ENCODE assay signal across 11 cellular contexts in genomic region chr2:241111443-241111810, GRCh38. TPM values are rescaled to one million over a fixed set of nuclear protein-coding genes. Genes with fewer than 3 reads are reported as not detected.
DNase-seq lines count a peak whose midpoint lies in the region; ATAC-seq and TF ChIP-seq lines count a peak whose summit lies in the region.
"Had no signal": no experiment of that assay in that cellular context is flagged by ENCODE, and none has a peak within 500 bp of the region (broad histone marks: within the 10 kb centered on the region; RNA-seq: fewer than 3 reads in every experiment).

No MANE protein-coding gene starts in this region.

- CTCF ChIA-PET in activated CD4-positive, alpha-beta memory T cell treated with anti-CD3 and anti-CD28 coated beads for 36 hours (lab: Charles Lee) = no interaction called here

- POLR2A ChIA-PET in activated CD4-positive, alpha-beta memory T cell treated with anti-CD3 and anti-CD28 coated beads for 36 hours (lab: Charles Lee) = interaction anchor here (0.9 to 1.8 kb wide), 2 partner anchors 9 to 38 kb away, joined by 3 to 8 read pairs; partner anchors contain the start of gene MTERF4
- POLR2A ChIA-PET in naive thymus-derived CD8-positive, alpha-beta T cell (lab: Charles Lee) = interaction anchor here (1.0 to 17.2 kb wide), 14 partner anchors 10 to 204 kb away, joined by 3 to 473 read pairs (median 6); partner anchors contain the start of genes HDLBP, MTERF4, PASK and PPP1R7

- peak; percentile 45 for ATAC-seq in GM18511 (IDR thresholded peaks at IDR 0.05; ENCODE audit: unreplicated experiment)
- ATAC-seq in GM21717 (IDR thresholded peaks at IDR 0.05; ENCODE audit: unreplicated experiment) = peak; percentile 37
- ATAC-seq in naive thymus-derived CD8-positive, alpha-beta T cell = peak; percentile 37 to 59
- ATAC-seq: left cardiac atrium had no signal

- no peak overlapping the region for H3K4me3 ChIP-seq in dorsolateral prefrontal cortex

- peaks cover 41% of the 10 kb centered on the region for H3K4me1 Mint-ChIP-seq in activated CD4-positive, alpha-beta memory T cell treated with anti-CD3 and anti-CD28 coated beads for 36 hours (ENCODE audit: low read depth)
- peaks cover 27 to 61% (median 56%) of the 10 kb centered on the region in 4 donors for H3K4me1 Mint-ChIP-seq in naive thymus-derived CD8-positive, alpha-beta T cell

- DNase-seq in activated CD4-positive, alpha-beta memory T cell treated with anti-CD3 and anti-CD28 coated beads for 36 hours = peak; percentile 34
- peak in 7 of 10 donors; percentile 26 to 59 (median 47) for DNase-seq in naive thymus-derived CD8-positive, alpha-beta T cell
- DNase-seq in A172 (ENCODE audit: low spot score) (no peak), cerebellar cortex (ENCODE audit: low spot score) (no peak), dorsolateral prefrontal cortex (no peak)
- DNase-seq in NK-92 treated with Interleukin-12 subunit alpha and Interleukin-12 subunit beta, amount 100 ng/mL, for 24 hours (lab: John Stamatoyannopoulos, UW) = no peak
- DNase-seq: activated CD4-positive, CD25-positive, alpha-beta regulatory T cell treated with anti-CD3 and anti-CD28 coated beads, Interleukin-2, amount 50 U/mL, for 72 hours; left cardiac atrium; NCI-H1105 had no signal

- no peaks in the 10 kb centered on the region for H3K27me3 ChIP-seq in dorsolateral prefrontal cortex

- no peak overlapping the region for H3K27ac ChIP-seq in dorsolateral prefrontal cortex

- H3K27ac Mint-ChIP-seq in activated CD4-positive, alpha-beta memory T cell treated with anti-CD3 and anti-CD28 coated beads for 36 hours = peak overlapping the region; percentile 96
- H3K27ac Mint-ChIP-seq in naive thymus-derived CD8-positive, alpha-beta T cell = peak overlapping the region; percentile 92 to 99 (median 98)

- intact Hi-C loops in activated CD4-positive, alpha-beta memory T cell treated with anti-CD3 and anti-CD28 coated beads for 36 hours (cut with micrococcal nuclease) = no loop called here
- intact Hi-C loops in dorsolateral prefrontal cortex (cut with DNase I) = no loop called here

- H3K9me3 Mint-ChIP-seq in activated CD4-positive, alpha-beta memory T cell treated with anti-CD3 and anti-CD28 coated beads for 36 hours = no peaks in the 10 kb centered on the region
- peaks cover 0 to 3% (median 0%) of the 10 kb centered on the region in 9 donors for H3K9me3 Mint-ChIP-seq in naive thymus-derived CD8-positive, alpha-beta T cell

- no peak for TF ChIP-seq CTCF in dorsolateral prefrontal cortex (IDR thresholded peaks at IDR 0.05 in 54 of 56, conservative IDR thresholded peaks at IDR 0.05 in 2 of 56; ENCODE audit: low read depth in 1 of 56, partially characterized antibody in 56 of 56)

- peak overlapping the region; percentile 85 for H3K4me3 Mint-ChIP-seq in activated CD4-positive, alpha-beta memory T cell treated with anti-CD3 and anti-CD28 coated beads for 36 hours
- H3K4me3 Mint-ChIP-seq in naive thymus-derived CD8-positive, alpha-beta T cell = peak overlapping the region; percentile 85 to 99 (median 94)

- no peaks in the 10 kb centered on the region for H3K27me3 Mint-ChIP-seq in activated CD4-positive, alpha-beta memory T cell treated with anti-CD3 and anti-CD28 coated beads for 36 hours
- H3K27me3 Mint-ChIP-seq in naive thymus-derived CD8-positive, alpha-beta T cell = no peaks in the 10 kb centered on the region

- peaks cover 68% of the 10 kb centered on the region for H3K36me3 Mint-ChIP-seq in activated CD4-positive, alpha-beta memory T cell treated with anti-CD3 and anti-CD28 coated beads for 36 hours
- peaks cover 0 to 34% (median 32%) of the 10 kb centered on the region in 3 donors for H3K36me3 Mint-ChIP-seq in naive thymus-derived CD8-positive, alpha-beta T cell

RNA-seq across cellular contexts. Expression of gene MTERF4, which starts 9.3 kb away (rescaled TPM):
- total RNA-seq in activated CD4-positive, alpha-beta memory T cell treated with anti-CD3 and anti-CD28 coated beads for 36 hours = 10 to 100 TPM; 43.9 to 46.0 TPM
- total RNA-seq in naive thymus-derived CD8-positive, alpha-beta T cell = 100 to 1,000 TPM; 265 to 270 TPM
- polyA plus RNA-seq in naive thymus-derived CD8-positive, alpha-beta T cell = 10 to 100 TPM; 46.4 to 82.1 (median 57.8) TPM
- 39.0 and 46.2 TPM in 2 replicates for total RNA-seq in A172 (2014; rRNA removed; shearing (Covaris generic))
- total RNA-seq in dorsolateral prefrontal cortex = 10 to 100 TPM; 34.2 to 84.6 (median 58.4) TPM

RNA-seq across cellular contexts. Expression of gene PASK, which starts 37.8 kb away (rescaled TPM):
- total RNA-seq in activated CD4-positive, alpha-beta memory T cell treated with anti-CD3 and anti-CD28 coated beads for 36 hours = 100 to 1,000 TPM in 1 of 2 experiments, 10 to 100 TPM in 1; 86.1 to 100 TPM
- 100 to 1,000 TPM; 550 to 574 TPM for total RNA-seq in naive thymus-derived CD8-positive, alpha-beta T cell
- polyA plus RNA-seq in naive thymus-derived CD8-positive, alpha-beta T cell = 10 to 100 TPM; 68.3 to 78.7 (median 69.9) TPM
- 5.9 and 7.5 TPM in 2 replicates for total RNA-seq in A172 (2014; rRNA removed; shearing (Covaris generic))
- 10 to 100 TPM; 11.9 to 65.1 (median 31.2) TPM for total RNA-seq in dorsolateral prefrontal cortex

RNA-seq across cellular contexts. Expression of gene PPP1R7, which starts 38.8 kb away (rescaled TPM):
- 100 to 1,000 TPM; 123 to 132 TPM for total RNA-seq in activated CD4-positive, alpha-beta memory T cell treated with anti-CD3 and anti-CD28 coated beads for 36 hours
- total RNA-seq in naive thymus-derived CD8-positive, alpha-beta T cell = 10 to 100 TPM; 60.4 to 65.4 TPM
- 100 to 1,000 TPM; 109 to 115 (median 112) TPM for polyA plus RNA-seq in naive thymus-derived CD8-positive, alpha-beta T cell
- 125 and 132 TPM in 2 replicates for total RNA-seq in A172 (2014; rRNA removed; shearing (Covaris generic))
- total RNA-seq in dorsolateral prefrontal cortex = 100 to 1,000 TPM in 59 of 120 experiments, 10 to 100 TPM in 61; 55.3 to 138 (median 99.6) TPM

Comparison
In these comparisons a context has a peak if more than half of its experiments do, and no peak if none do; other contexts are left out.
1. DNase-seq: peak in activated CD4-positive, alpha-beta memory T cell treated with anti-CD3 and anti-CD28 coated beads for 36 hours (single experiment) and naive thymus-derived CD8-positive, alpha-beta T cell (7 of 10); none in A172 (single experiment), cerebellar cortex (single experiment), NK-92 treated with Interleukin-12 subunit alpha and Interleukin-12 subunit beta, amount 100 ng/mL, for 24 hours (single experiment) and dorsolateral prefrontal cortex (0 of 10).
2. RNA of gene PASK, which starts 37.8 kb away (total RNA-seq): 550 to 574 TPM in naive thymus-derived CD8-positive, alpha-beta T cell; 86.1 to 100 TPM in activated CD4-positive, alpha-beta memory T cell treated with anti-CD3 and anti-CD28 coated beads for 36 hours, 11.9 to 65.1 TPM in dorsolateral prefrontal cortex and 5.9 to 7.5 TPM in A172; every median in the first group is over 4 times any median in the second.
3. Peak in every context shown above with its lines, with median percentiles within 50 percentile points of each other: ATAC-seq.